Comparison of ENCODE assay signal across 1 cellular context in genomic region chr16:78199325-78200022, GRCh38.
TF ChIP-seq lines count a peak whose summit lies in the region.

No MANE protein-coding gene starts in this region.

TF ChIP-seq in HepG2, 621 proteins besides CTCF, POLR2A, EP300 and RAD21 (continued from another document and continues in another):
- TF ChIP-seq, protein P1, sequence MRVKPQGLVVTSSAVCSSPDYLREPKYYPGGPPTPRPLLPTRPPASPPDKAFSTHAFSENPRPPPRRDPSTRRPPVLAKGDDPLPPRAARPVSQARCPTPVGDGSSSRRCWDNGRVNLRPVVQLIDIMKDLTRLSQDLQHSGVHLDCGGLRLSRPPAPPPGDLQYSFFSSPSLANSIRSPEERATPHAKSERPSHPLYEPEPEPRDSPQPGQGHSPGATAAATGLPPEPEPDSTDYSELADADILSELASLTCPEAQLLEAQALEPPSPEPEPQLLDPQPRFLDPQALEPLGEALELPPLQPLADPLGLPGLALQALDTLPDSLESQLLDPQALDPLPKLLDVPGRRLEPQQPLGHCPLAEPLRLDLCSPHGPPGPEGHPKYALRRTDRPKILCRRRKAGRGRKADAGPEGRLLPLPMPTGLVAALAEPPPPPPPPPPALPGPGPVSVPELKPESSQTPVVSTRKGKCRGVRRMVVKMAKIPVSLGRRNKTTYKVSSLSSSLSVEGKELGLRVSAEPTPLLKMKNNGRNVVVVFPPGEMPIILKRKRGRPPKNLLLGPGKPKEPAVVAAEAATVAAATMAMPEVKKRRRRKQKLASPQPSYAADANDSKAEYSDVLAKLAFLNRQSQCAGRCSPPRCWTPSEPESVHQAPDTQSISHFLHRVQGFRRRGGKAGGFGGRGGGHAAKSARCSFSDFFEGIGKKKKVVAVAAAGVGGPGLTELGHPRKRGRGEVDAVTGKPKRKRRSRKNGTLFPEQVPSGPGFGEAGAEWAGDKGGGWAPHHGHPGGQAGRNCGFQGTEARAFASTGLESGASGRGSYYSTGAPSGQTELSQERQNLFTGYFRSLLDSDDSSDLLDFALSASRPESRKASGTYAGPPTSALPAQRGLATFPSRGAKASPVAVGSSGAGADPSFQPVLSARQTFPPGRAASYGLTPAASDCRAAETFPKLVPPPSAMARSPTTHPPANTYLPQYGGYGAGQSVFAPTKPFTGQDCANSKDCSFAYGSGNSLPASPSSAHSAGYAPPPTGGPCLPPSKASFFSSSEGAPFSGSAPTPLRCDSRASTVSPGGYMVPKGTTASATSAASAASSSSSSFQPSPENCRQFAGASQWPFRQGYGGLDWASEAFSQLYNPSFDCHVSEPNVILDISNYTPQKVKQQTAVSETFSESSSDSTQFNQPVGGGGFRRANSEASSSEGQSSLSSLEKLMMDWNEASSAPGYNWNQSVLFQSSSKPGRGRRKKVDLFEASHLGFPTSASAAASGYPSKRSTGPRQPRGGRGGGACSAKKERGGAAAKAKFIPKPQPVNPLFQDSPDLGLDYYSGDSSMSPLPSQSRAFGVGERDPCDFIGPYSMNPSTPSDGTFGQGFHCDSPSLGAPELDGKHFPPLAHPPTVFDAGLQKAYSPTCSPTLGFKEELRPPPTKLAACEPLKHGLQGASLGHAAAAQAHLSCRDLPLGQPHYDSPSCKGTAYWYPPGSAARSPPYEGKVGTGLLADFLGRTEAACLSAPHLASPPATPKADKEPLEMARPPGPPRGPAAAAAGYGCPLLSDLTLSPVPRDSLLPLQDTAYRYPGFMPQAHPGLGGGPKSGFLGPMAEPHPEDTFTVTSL (CRISPR knock-in tag; IDR thresholded peaks at IDR 0.05; ENCODE audit: borderline replicate concordance) = peak; percentile 75; the same call in 1 of the 2 replicates
- 0 out of 2 replicates have a peak, but pooled peaks have one; percentile 19 for TF ChIP-seq IKZF5 (CRISPR knock-in tag; IDR thresholded peaks at IDR 0.05)
- no peak for TF ChIP-seq KDM3A (CRISPR knock-in tag; IDR thresholded peaks at IDR 0.05; ENCODE audit: low read depth)
- no peak for TF ChIP-seq ZNF160 (CRISPR knock-in tag; IDR thresholded peaks at IDR 0.05)
- no peak for TF ChIP-seq ZNF335 (CRISPR knock-in tag; IDR thresholded peaks at IDR 0.05)
- no peak for TF ChIP-seq GPBP1L1 (CRISPR knock-in tag; IDR thresholded peaks at IDR 0.05)
- TF ChIP-seq AGO1 (IDR thresholded peaks at IDR 0.05; ENCODE audit: low read depth, low read length, poor library complexity, severe bottlenecking) = no peak
- no peak for TF ChIP-seq ZNF619 (CRISPR knock-in tag; IDR thresholded peaks at IDR 0.05)
- TF ChIP-seq ZSCAN20 (CRISPR knock-in tag; IDR thresholded peaks at IDR 0.05; ENCODE audit: borderline replicate concordance) = no peak
- TF ChIP-seq, protein P2, sequence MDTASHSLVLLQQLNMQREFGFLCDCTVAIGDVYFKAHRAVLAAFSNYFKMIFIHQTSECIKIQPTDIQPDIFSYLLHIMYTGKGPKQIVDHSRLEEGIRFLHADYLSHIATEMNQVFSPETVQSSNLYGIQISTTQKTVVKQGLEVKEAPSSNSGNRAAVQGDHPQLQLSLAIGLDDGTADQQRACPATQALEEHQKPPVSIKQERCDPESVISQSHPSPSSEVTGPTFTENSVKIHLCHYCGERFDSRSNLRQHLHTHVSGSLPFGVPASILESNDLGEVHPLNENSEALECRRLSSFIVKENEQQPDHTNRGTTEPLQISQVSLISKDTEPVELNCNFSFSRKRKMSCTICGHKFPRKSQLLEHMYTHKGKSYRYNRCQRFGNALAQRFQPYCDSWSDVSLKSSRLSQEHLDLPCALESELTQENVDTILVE (CRISPR knock-in tag; IDR thresholded peaks at IDR 0.05) = no peak
- TF ChIP-seq SOX5 (CRISPR knock-in tag; IDR thresholded peaks at IDR 0.05; ENCODE audit: borderline replicate concordance) = peak; percentile 13; the same call in 1 of the 2 replicates
- peak; percentile 29; the same call in 1 of the 2 replicates for TF ChIP-seq HOXA3 (CRISPR knock-in tag; IDR thresholded peaks at IDR 0.05)
- peak; percentile 37; the same call in 1 of the 2 replicates for TF ChIP-seq PITX1 (CRISPR knock-in tag; IDR thresholded peaks at IDR 0.05)
- TF ChIP-seq TGIF2 (CRISPR knock-in tag; IDR thresholded peaks at IDR 0.05) = no peak
- peak; percentile 85 for TF ChIP-seq HNF4A (CRISPR knock-in tag; IDR thresholded peaks at IDR 0.05)
- no peak for TF ChIP-seq ZNF274 (CRISPR knock-in tag; IDR thresholded peaks at IDR 0.05)
- TF ChIP-seq MNT (IDR thresholded peaks at IDR 0.05) = no peak
- TF ChIP-seq, protein P3, sequence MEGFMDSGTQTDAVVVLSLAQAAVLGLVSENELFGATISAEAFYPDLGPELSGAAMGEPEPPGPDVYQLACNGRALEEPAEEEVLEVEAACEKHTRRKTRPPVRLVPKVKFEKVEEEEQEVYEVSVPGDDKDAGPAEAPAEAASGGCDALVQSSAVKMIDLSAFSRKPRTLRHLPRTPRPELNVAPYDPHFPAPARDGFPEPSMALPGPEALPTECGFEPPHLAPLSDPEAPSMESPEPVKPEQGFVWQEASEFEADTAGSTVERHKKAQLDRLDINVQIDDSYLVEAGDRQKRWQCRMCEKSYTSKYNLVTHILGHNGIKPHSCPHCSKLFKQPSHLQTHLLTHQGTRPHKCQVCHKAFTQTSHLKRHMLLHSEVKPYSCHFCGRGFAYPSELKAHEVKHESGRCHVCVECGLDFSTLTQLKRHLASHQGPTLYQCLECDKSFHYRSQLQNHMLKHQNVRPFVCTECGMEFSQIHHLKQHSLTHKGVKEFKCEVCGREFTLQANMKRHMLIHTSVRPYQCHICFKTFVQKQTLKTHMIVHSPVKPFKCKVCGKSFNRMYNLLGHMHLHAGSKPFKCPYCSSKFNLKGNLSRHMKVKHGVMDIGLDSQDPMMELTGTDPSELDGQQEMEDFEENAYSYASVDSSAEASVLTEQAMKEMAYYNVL (CRISPR knock-in tag; IDR thresholded peaks at IDR 0.05; ENCODE audit: borderline replicate concordance) = no peak
- no peak for TF ChIP-seq KLF16 (CRISPR knock-in tag; IDR thresholded peaks at IDR 0.05)
- TF ChIP-seq, protein P4, sequence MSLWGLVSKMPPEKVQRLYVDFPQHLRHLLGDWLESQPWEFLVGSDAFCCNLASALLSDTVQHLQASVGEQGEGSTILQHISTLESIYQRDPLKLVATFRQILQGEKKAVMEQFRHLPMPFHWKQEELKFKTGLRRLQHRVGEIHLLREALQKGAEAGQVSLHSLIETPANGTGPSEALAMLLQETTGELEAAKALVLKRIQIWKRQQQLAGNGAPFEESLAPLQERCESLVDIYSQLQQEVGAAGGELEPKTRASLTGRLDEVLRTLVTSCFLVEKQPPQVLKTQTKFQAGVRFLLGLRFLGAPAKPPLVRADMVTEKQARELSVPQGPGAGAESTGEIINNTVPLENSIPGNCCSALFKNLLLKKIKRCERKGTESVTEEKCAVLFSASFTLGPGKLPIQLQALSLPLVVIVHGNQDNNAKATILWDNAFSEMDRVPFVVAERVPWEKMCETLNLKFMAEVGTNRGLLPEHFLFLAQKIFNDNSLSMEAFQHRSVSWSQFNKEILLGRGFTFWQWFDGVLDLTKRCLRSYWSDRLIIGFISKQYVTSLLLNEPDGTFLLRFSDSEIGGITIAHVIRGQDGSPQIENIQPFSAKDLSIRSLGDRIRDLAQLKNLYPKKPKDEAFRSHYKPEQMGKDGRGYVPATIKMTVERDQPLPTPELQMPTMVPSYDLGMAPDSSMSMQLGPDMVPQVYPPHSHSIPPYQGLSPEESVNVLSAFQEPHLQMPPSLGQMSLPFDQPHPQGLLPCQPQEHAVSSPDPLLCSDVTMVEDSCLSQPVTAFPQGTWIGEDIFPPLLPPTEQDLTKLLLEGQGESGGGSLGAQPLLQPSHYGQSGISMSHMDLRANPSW (CRISPR knock-in tag; IDR thresholded peaks at IDR 0.05; ENCODE audit: borderline replicate concordance) = 0 out of 2 replicates have a peak, but pooled peaks have one; percentile 47
- no peak for TF ChIP-seq CCAR2 (optimal IDR thresholded peaks at IDR 0.05; ENCODE audit: low read depth, low read length)
- 0 out of 2 replicates have a peak, but pooled peaks have one; percentile 26 for TF ChIP-seq ZNF121 (CRISPR knock-in tag; IDR thresholded peaks at IDR 0.05)
- no peak for TF ChIP-seq MAFK (conservative IDR thresholded peaks at IDR 0.05 in 1 of 2, IDR thresholded peaks at IDR 0.05 in 1 of 2; ENCODE audit: low read length in 2 of 2)
- peak; percentile 78 for TF ChIP-seq HNF4G (IDR thresholded peaks at IDR 0.05; ENCODE audit: borderline replicate concordance, low read depth, low read length)
- TF ChIP-seq HNF4G (CRISPR knock-in tag; IDR thresholded peaks at IDR 0.05; ENCODE audit: borderline replicate concordance, low read depth) = no peak; the same call in 1 of the 2 replicates
- TF ChIP-seq ATAD3A (CRISPR knock-in tag; IDR thresholded peaks at IDR 0.05) = no peak
- TF ChIP-seq PPARG (CRISPR knock-in tag; conservative IDR thresholded peaks at IDR 0.05) = peak; percentile 86
- TF ChIP-seq MED1 (CRISPR knock-in tag; IDR thresholded peaks at IDR 0.05) = peak; percentile 44; the same call in 1 of the 2 replicates
- TF ChIP-seq CHD2 (IDR thresholded peaks at IDR 0.05; ENCODE audit: low read depth, low read length) = no peak
- TF ChIP-seq PHF20 (CRISPR knock-in tag; IDR thresholded peaks at IDR 0.05) = no peak
- TF ChIP-seq MIXL1 (CRISPR knock-in tag; IDR thresholded peaks at IDR 0.05) = 0 out of 2 replicates have a peak, but pooled peaks have one; percentile 10
- 0 out of 2 replicates have a peak, but pooled peaks have one; percentile 28 for TF ChIP-seq ZNF264 (CRISPR knock-in tag; IDR thresholded peaks at IDR 0.05)
- no peak for TF ChIP-seq ZNF251 (CRISPR knock-in tag; IDR thresholded peaks at IDR 0.05)
- no peak for TF ChIP-seq ZFAT (CRISPR knock-in tag; conservative IDR thresholded peaks at IDR 0.05)
- no peak for TF ChIP-seq ZNF138 (CRISPR knock-in tag; IDR thresholded peaks at IDR 0.05; ENCODE audit: low read depth)
- TF ChIP-seq, protein P5, sequence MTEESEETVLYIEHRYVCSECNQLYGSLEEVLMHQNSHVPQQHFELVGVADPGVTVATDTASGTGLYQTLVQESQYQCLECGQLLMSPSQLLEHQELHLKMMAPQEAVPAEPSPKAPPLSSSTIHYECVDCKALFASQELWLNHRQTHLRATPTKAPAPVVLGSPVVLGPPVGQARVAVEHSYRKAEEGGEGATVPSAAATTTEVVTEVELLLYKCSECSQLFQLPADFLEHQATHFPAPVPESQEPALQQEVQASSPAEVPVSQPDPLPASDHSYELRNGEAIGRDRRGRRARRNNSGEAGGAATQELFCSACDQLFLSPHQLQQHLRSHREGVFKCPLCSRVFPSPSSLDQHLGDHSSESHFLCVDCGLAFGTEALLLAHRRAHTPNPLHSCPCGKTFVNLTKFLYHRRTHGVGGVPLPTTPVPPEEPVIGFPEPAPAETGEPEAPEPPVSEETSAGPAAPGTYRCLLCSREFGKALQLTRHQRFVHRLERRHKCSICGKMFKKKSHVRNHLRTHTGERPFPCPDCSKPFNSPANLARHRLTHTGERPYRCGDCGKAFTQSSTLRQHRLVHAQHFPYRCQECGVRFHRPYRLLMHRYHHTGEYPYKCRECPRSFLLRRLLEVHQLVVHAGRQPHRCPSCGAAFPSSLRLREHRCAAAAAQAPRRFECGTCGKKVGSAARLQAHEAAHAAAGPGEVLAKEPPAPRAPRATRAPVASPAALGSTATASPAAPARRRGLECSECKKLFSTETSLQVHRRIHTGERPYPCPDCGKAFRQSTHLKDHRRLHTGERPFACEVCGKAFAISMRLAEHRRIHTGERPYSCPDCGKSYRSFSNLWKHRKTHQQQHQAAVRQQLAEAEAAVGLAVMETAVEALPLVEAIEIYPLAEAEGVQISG (CRISPR knock-in tag; IDR thresholded peaks at IDR 0.05) = no peak
- TF ChIP-seq ZNF235 (CRISPR knock-in tag; IDR thresholded peaks at IDR 0.05; ENCODE audit: borderline replicate concordance) = no peak
- no peak for TF ChIP-seq ZBTB39 (CRISPR knock-in tag; IDR thresholded peaks at IDR 0.05)
- 0 out of 2 replicates have a peak, but pooled peaks have one; percentile 38 for TF ChIP-seq ZNF607 (CRISPR knock-in tag; IDR thresholded peaks at IDR 0.05; ENCODE audit: borderline replicate concordance)
- TF ChIP-seq TBL1XR1 (IDR thresholded peaks at IDR 0.05; ENCODE audit: borderline replicate concordance, low read length, partially characterized antibody) = no peak
- TF ChIP-seq ZSCAN9 (CRISPR knock-in tag; IDR thresholded peaks at IDR 0.05; ENCODE audit: borderline replicate concordance) = 0 out of 2 replicates have a peak, but pooled peaks have one; percentile 4
